In the genomic region with DNA sequence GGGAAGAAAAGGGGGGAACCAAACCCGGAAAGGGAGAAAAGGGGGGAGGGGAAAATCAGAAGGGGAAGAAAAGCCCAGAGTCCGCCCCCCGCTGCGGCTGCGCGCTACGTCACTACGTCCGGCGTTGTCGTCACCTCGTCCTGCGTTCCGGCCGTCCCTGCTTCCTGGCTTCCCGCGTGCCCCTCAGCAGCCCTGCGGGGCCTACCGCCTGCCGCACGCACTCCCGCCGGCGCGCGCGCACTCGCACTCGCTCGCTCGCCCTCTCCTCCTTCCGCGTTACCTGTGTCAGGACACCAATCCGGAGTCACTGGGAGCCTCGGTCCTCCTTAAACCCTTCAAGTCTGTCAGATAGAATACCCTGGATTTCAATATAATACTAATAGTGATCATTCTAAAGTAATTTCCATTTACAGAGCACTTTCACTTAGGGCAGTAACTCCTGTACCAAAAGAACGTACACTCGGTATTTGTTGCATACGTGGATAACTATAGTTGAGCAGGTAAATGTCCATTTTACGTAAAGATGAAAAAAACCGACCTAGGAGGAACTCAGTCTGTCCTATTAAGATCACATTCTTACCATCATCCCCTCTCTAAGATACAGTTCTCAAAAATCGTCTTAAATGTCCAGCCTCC, we compare ENCODE assay signal across 1 cellular context.
TF ChIP-seq lines count a peak whose summit lies in the region.

A gene (minus strand): TSS at position 113 of the 636 bp plus-strand sequence. CDS start 120,615 bp downstream, outside the sequence.

TF ChIP-seq in HepG2, 621 proteins besides CTCF, POLR2A, EP300 and RAD21 (continued from another document and continues in another):
- TF ChIP-seq CREM (IDR thresholded peaks at IDR 0.05) (peak; percentile 76), CREM (CRISPR knock-in tag; IDR thresholded peaks at IDR 0.05) (no peak), NFKBIZ (CRISPR knock-in tag; IDR thresholded peaks at IDR 0.05) (0 out of 2 replicates have a peak, but pooled peaks have one; percentile 69), ZNF335 (CRISPR knock-in tag; IDR thresholded peaks at IDR 0.05) (peak; percentile 20; the same call in 1 of the 2 replicates), ZNF773 (CRISPR knock-in tag; IDR thresholded peaks at IDR 0.05; ENCODE audit: borderline replicate concordance) (no peak), TOE1 (CRISPR knock-in tag; IDR thresholded peaks at IDR 0.05) (no peak), ZNF557 (CRISPR knock-in tag; IDR thresholded peaks at IDR 0.05) (0 out of 2 replicates have a peak, but pooled peaks have one; percentile 65), RBM39 (IDR thresholded peaks at IDR 0.05; ENCODE audit: low read depth, low read length, poor library complexity, severe bottlenecking) (peak; percentile 59), ZNF343 (CRISPR knock-in tag; IDR thresholded peaks at IDR 0.05) (no peak), ZNF552 (CRISPR knock-in tag; IDR thresholded peaks at IDR 0.05; ENCODE audit: borderline replicate concordance) (0 out of 2 replicates have a peak, but pooled peaks have one; percentile 60), ZNF746 (CRISPR knock-in tag; IDR thresholded peaks at IDR 0.05) (peak; percentile 86), SOX13 (IDR thresholded peaks at IDR 0.05) (no peak), SOX13 (CRISPR knock-in tag; conservative IDR thresholded peaks at IDR 0.05 in 1 of 2, IDR thresholded peaks at IDR 0.05 in 1 of 2) (peak in 1 of 2 experiments; percentile 53; a peak in 2 of 4 replicates), HCFC1 (IDR thresholded peaks at IDR 0.05; ENCODE audit: low read depth, low read length) (no peak), ZNF264 (CRISPR knock-in tag; IDR thresholded peaks at IDR 0.05) (0 out of 2 replicates have a peak, but pooled peaks have one; percentile 51), ZNF781 (CRISPR knock-in tag; IDR thresholded peaks at IDR 0.05; ENCODE audit: borderline replicate concordance, not compliant biosample characterization) (peak; percentile 27), SKI (IDR thresholded peaks at IDR 0.05; ENCODE audit: partially characterized antibody) (no peak), ZKSCAN8 (CRISPR knock-in tag; IDR thresholded peaks at IDR 0.05; ENCODE audit: borderline replicate concordance) (no peak), MYNN (CRISPR knock-in tag; IDR thresholded peaks at IDR 0.05; ENCODE audit: low read depth) (no peak), ZNF317 (CRISPR knock-in tag; IDR thresholded peaks at IDR 0.05) (0 out of 2 replicates have a peak, but pooled peaks have one; percentile 36), ZNF782 (CRISPR knock-in tag; IDR thresholded peaks at IDR 0.05; ENCODE audit: borderline replicate concordance) (0 out of 2 replicates have a peak, but pooled peaks have one; percentile 75), ASH2L (IDR thresholded peaks at IDR 0.05; ENCODE audit: insufficient read length, low read depth, low read length) (peak; percentile 62), FOSL2 (CRISPR knock-in tag; IDR thresholded peaks at IDR 0.05) (peak; percentile 53), ZNF468 (CRISPR knock-in tag; IDR thresholded peaks at IDR 0.05) (no peak), REL (CRISPR knock-in tag; conservative IDR thresholded peaks at IDR 0.05) (no peak), STAT5B (CRISPR knock-in tag; IDR thresholded peaks at IDR 0.05) (no peak), ATM (IDR thresholded peaks at IDR 0.05; ENCODE audit: borderline replicate concordance) (no peak), HHEX (CRISPR knock-in tag; IDR thresholded peaks at IDR 0.05) (no peak), RAD51 (IDR thresholded peaks at IDR 0.05; ENCODE audit: borderline replicate concordance) (no peak), AHR (CRISPR knock-in tag; IDR thresholded peaks at IDR 0.05) (peak; percentile 75; the same call in 1 of the 2 replicates), ZFP36 (IDR thresholded peaks at IDR 0.05; ENCODE audit: borderline replicate concordance, low read depth, low read length, partially characterized antibody) (no peak), MED13 (CRISPR knock-in tag; IDR thresholded peaks at IDR 0.05) (0 out of 2 replicates have a peak, but pooled peaks have one; percentile 36), NCOA1 (CRISPR knock-in tag; IDR thresholded peaks at IDR 0.05) (no peak), ZBTB1 (CRISPR knock-in tag; IDR thresholded peaks at IDR 0.05; ENCODE audit: borderline replicate concordance) (peak; percentile 65; the same call in 1 of the 2 replicates), KLF12 (CRISPR knock-in tag; IDR thresholded peaks at IDR 0.05; ENCODE audit: borderline replicate concordance) (no peak), MAF1 (CRISPR knock-in tag; IDR thresholded peaks at IDR 0.05; ENCODE audit: borderline replicate concordance) (no peak), ZNF619 (CRISPR knock-in tag; IDR thresholded peaks at IDR 0.05) (peak; percentile 73; the same call in 1 of the 2 replicates)
- TF ChIP-seq, protein P1, sequence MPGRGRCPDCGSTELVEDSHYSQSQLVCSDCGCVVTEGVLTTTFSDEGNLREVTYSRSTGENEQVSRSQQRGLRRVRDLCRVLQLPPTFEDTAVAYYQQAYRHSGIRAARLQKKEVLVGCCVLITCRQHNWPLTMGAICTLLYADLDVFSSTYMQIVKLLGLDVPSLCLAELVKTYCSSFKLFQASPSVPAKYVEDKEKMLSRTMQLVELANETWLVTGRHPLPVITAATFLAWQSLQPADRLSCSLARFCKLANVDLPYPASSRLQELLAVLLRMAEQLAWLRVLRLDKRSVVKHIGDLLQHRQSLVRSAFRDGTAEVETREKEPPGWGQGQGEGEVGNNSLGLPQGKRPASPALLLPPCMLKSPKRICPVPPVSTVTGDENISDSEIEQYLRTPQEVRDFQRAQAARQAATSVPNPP (CRISPR knock-in tag; IDR thresholded peaks at IDR 0.05): peak; percentile 43; the same call in 1 of the 2 replicates
- TF ChIP-seq, protein P2, sequence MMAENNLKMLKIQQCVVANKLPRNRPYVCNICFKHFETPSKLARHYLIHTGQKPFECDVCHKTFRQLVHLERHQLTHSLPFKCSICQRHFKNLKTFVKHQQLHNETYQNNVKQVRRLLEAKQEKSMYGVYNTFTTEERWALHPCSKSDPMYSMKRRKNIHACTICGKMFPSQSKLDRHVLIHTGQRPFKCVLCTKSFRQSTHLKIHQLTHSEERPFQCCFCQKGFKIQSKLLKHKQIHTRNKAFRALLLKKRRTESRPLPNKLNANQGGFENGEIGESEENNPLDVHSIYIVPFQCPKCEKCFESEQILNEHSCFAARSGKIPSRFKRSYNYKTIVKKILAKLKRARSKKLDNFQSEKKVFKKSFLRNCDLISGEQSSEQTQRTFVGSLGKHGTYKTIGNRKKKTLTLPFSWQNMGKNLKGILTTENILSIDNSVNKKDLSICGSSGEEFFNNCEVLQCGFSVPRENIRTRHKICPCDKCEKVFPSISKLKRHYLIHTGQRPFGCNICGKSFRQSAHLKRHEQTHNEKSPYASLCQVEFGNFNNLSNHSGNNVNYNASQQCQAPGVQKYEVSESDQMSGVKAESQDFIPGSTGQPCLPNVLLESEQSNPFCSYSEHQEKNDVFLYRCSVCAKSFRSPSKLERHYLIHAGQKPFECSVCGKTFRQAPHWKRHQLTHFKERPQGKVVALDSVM (CRISPR knock-in tag; IDR thresholded peaks at IDR 0.05): peak; percentile 47; the same call in 1 of the 2 replicates
- TF ChIP-seq, protein P3, sequence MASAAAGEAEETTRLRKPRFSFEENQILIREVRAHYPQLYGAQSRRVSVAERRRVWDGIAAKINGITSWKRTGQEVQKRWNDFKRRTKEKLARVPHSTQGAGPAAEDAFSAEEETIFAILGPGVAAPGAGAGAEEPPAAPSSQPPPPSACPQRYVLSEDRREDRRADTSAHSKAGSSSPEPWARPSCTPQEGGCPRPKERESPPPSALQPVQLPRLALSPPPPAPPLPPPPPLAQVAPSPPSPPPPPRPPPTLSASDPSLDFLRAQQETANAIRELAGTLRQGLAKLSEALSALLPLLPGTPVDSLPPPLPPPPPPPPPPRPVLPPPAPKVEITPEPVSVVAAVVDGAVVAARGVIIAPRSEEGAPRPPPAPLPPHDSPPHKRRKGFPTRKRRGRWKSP (CRISPR knock-in tag; IDR thresholded peaks at IDR 0.05): no peak
- TF ChIP-seq, protein P4, sequence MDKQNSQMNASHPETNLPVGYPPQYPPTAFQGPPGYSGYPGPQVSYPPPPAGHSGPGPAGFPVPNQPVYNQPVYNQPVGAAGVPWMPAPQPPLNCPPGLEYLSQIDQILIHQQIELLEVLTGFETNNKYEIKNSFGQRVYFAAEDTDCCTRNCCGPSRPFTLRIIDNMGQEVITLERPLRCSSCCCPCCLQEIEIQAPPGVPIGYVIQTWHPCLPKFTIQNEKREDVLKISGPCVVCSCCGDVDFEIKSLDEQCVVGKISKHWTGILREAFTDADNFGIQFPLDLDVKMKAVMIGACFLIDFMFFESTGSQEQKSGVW (CRISPR knock-in tag; IDR thresholded peaks at IDR 0.05; ENCODE audit: borderline replicate concordance): no peak
- TF ChIP-seq, protein P5, sequence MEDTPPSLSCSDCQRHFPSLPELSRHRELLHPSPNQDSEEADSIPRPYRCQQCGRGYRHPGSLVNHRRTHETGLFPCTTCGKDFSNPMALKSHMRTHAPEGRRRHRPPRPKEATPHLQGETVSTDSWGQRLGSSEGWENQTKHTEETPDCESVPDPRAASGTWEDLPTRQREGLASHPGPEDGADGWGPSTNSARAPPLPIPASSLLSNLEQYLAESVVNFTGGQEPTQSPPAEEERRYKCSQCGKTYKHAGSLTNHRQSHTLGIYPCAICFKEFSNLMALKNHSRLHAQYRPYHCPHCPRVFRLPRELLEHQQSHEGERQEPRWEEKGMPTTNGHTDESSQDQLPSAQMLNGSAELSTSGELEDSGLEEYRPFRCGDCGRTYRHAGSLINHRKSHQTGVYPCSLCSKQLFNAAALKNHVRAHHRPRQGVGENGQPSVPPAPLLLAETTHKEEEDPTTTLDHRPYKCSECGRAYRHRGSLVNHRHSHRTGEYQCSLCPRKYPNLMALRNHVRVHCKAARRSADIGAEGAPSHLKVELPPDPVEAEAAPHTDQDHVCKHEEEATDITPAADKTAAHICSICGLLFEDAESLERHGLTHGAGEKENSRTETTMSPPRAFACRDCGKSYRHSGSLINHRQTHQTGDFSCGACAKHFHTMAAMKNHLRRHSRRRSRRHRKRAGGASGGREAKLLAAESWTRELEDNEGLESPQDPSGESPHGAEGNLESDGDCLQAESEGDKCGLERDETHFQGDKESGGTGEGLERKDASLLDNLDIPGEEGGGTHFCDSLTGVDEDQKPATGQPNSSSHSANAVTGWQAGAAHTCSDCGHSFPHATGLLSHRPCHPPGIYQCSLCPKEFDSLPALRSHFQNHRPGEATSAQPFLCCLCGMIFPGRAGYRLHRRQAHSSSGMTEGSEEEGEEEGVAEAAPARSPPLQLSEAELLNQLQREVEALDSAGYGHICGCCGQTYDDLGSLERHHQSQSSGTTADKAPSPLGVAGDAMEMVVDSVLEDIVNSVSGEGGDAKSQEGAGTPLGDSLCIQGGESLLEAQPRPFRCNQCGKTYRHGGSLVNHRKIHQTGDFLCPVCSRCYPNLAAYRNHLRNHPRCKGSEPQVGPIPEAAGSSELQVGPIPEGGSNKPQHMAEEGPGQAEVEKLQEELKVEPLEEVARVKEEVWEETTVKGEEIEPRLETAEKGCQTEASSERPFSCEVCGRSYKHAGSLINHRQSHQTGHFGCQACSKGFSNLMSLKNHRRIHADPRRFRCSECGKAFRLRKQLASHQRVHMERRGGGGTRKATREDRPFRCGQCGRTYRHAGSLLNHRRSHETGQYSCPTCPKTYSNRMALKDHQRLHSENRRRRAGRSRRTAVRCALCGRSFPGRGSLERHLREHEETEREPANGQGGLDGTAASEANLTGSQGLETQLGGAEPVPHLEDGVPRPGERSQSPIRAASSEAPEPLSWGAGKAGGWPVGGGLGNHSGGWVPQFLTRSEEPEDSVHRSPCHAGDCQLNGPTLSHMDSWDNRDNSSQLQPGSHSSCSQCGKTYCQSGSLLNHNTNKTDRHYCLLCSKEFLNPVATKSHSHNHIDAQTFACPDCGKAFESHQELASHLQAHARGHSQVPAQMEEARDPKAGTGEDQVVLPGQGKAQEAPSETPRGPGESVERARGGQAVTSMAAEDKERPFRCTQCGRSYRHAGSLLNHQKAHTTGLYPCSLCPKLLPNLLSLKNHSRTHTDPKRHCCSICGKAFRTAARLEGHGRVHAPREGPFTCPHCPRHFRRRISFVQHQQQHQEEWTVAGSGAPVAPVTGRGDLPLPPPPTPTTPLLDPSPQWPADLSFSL (CRISPR knock-in tag; IDR thresholded peaks at IDR 0.05): no peak
- TF ChIP-seq, protein P6, sequence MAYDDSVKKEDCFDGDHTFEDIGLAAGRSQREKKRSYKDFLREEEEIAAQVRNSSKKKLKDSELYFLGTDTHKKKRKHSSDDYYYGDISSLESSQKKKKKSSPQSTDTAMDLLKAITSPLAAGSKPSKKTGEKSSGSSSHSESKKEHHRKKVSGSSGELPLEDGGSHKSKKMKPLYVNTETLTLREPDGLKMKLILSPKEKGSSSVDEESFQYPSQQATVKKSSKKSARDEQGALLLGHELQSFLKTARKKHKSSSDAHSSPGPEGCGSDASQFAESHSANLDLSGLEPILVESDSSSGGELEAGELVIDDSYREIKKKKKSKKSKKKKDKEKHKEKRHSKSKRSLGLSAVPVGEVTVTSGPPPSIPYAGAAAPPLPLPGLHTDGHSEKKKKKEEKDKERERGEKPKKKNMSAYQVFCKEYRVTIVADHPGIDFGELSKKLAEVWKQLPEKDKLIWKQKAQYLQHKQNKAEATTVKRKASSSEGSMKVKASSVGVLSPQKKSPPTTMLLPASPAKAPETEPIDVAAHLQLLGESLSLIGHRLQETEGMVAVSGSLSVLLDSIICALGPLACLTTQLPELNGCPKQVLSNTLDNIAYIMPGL (CRISPR knock-in tag; IDR thresholded peaks at IDR 0.05; ENCODE audit: borderline replicate concordance in 1 of 2, low read depth in 1 of 2): peak; percentile 40 to 76; a peak in 3 of 4 replicates
- TF ChIP-seq, protein P7, sequence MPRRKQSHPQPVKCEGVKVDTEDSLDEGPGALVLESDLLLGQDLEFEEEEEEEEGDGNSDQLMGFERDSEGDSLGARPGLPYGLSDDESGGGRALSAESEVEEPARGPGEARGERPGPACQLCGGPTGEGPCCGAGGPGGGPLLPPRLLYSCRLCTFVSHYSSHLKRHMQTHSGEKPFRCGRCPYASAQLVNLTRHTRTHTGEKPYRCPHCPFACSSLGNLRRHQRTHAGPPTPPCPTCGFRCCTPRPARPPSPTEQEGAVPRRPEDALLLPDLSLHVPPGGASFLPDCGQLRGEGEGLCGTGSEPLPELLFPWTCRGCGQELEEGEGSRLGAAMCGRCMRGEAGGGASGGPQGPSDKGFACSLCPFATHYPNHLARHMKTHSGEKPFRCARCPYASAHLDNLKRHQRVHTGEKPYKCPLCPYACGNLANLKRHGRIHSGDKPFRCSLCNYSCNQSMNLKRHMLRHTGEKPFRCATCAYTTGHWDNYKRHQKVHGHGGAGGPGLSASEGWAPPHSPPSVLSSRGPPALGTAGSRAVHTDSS (CRISPR knock-in tag; conservative IDR thresholded peaks at IDR 0.05): no peak
- TF ChIP-seq, protein P8, sequence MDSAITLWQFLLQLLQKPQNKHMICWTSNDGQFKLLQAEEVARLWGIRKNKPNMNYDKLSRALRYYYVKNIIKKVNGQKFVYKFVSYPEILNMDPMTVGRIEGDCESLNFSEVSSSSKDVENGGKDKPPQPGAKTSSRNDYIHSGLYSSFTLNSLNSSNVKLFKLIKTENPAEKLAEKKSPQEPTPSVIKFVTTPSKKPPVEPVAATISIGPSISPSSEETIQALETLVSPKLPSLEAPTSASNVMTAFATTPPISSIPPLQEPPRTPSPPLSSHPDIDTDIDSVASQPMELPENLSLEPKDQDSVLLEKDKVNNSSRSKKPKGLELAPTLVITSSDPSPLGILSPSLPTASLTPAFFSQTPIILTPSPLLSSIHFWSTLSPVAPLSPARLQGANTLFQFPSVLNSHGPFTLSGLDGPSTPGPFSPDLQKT (CRISPR knock-in tag; IDR thresholded peaks at IDR 0.05; ENCODE audit: borderline replicate concordance): no peak; the same call in 1 of the 2 replicates
- TF ChIP-seq, protein P9, sequence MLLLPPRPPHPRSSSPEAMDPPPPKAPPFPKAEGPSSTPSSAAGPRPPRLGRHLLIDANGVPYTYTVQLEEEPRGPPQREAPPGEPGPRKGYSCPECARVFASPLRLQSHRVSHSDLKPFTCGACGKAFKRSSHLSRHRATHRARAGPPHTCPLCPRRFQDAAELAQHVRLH (CRISPR knock-in tag; IDR thresholded peaks at IDR 0.05; ENCODE audit: borderline replicate concordance, low read depth): peak; percentile 85; the same call in 1 of the 2 replicates
